In genomic region chr6:150915156-150915555, GRCh38 we compare ENCODE assay signal across 19 cellular contexts. TPM values are rescaled to one million over a fixed set of nuclear protein-coding genes. Genes with fewer than 3 reads are reported as not detected.
DNase-seq lines count a peak whose midpoint lies in the region; ATAC-seq, FAIRE-seq and TF ChIP-seq lines count a peak whose summit lies in the region.
"Had no signal": no experiment of that assay in that cellular context is flagged by ENCODE, and none has a peak within 500 bp of the region (broad histone marks: within the 10 kb centered on the region; RNA-seq: fewer than 3 reads in every experiment).

No MANE protein-coding gene starts in this region.

- no peak overlapping the region for H3K14ac ChIP-seq in mesenchymal stem cell (ENCODE audit: low read length in 2 of 2)

- no peak overlapping the region for H3K23ac ChIP-seq in mesenchymal stem cell (ENCODE audit: low read length in 2 of 2)

- POLR2A ChIA-PET in MCF 10A (lab: Yijun Ruan, JAX) (no interaction called here), endothelial cell of umbilical vein (lab: Charles Lee) (no interaction called here)

- H3K9ac ChIP-seq in endothelial cell of umbilical vein (replicated peaks; ENCODE audit: extremely low read depth, insufficient read depth, low read length), result no peak overlapping the region
- H3K9ac ChIP-seq in mesenchymal stem cell (ENCODE audit: low read length), result peak overlapping the region; percentile 75

- CTCF ChIA-PET in MCF 10A (lab: Yijun Ruan, JAX), result interaction anchor here (1.0 to 1.8 kb wide), 5 partner anchors 11 to 409 kb away, joined by 3 to 9 read pairs (median 3); no protein-coding TSS in a partner anchor
- CTCF ChIA-PET in endothelial cell of umbilical vein (lab: Charles Lee), result interaction anchor here (1.2 to 2.2 kb wide), 6 partner anchors 11 to 419 kb away, joined by 3 to 8 read pairs (median 6); no protein-coding TSS in a partner anchor

- H3K4ac ChIP-seq in mesenchymal stem cell (ENCODE audit: low read depth in 1 of 2, low read length in 2 of 2), result no peak overlapping the region

- dilution Hi-C loops in endothelial cell of umbilical vein (cut with MboI; ENCODE audit: extremely low pct_ligation_motif_present, low sequenced_read_pairs), result no loop called here

- no peaks in the 10 kb centered on the region for H3K27me3 ChIP-seq in breast epithelium
- no peaks in the 10 kb centered on the region for H3K27me3 ChIP-seq in endothelial cell of umbilical vein (ENCODE audit: control insufficient read depth in 2 of 2, insufficient read depth in 2 of 2, low read length in 2 of 2)
- no peaks in the 10 kb centered on the region for H3K27me3 ChIP-seq in mesenchymal stem cell (ENCODE audit: control insufficient read depth in 1 of 2, insufficient read depth in 1 of 2, low read length in 2 of 2)
- H3K27me3 ChIP-seq in tibial artery, result no peaks in the 10 kb centered on the region

- H3K4me2 ChIP-seq in endothelial cell of umbilical vein (ENCODE audit: insufficient read depth, low read length), result no peak overlapping the region
- no peak overlapping the region for H3K4me2 ChIP-seq in mesenchymal stem cell (ENCODE audit: low read length, poor library complexity, severe bottlenecking)

- H3K79me2 ChIP-seq in endothelial cell of umbilical vein (ENCODE audit: control insufficient read depth, insufficient read depth, low read length), result peaks cover 1% of the 10 kb centered on the region

- H2BK5ac ChIP-seq in mesenchymal stem cell (ENCODE audit: low read depth, low read length, poor library complexity, severe bottlenecking), result no peak overlapping the region

- TF ChIP-seq CTCF in MCF 10A (IDR thresholded peaks at IDR 0.05; ENCODE audit: unreplicated experiment), result no peak
- TF ChIP-seq CTCF in breast epithelium (IDR thresholded peaks at IDR 0.05), result no peak
- TF ChIP-seq CTCF in endothelial cell of umbilical vein (IDR thresholded peaks at IDR 0.05; ENCODE audit: extremely low read depth in 1 of 2, insufficient read depth in 1 of 2, low read depth in 1 of 2, low read length in 2 of 2), result no peak
- no peak for TF ChIP-seq CTCF in tibial artery (IDR thresholded peaks at IDR 0.05)

- intact Hi-C loops in MCF 10A (cut with micrococcal nuclease) (no loop called here), breast epithelium (cut with DNase I; ENCODE audit: low total_unique reads) (no loop called here), endothelial cell of umbilical vein (cut with micrococcal nuclease) (no loop called here), tibial artery (cut with DNase I; ENCODE audit: low total_unique reads) (no loop called here)

- H3K9me1 ChIP-seq in endothelial cell of umbilical vein (replicated peaks; ENCODE audit: control insufficient read depth, extremely low read depth, insufficient read depth, low read length), result no peaks in the 10 kb centered on the region

- TF ChIP-seq POLR2A in breast epithelium (IDR thresholded peaks at IDR 0.05), result no peak
- TF ChIP-seq POLR2A in endothelial cell of umbilical vein (IDR thresholded peaks at IDR 0.05; ENCODE audit: low read depth, low read length), result no peak

- H3K9me3 ChIP-seq in breast epithelium (no peaks in the 10 kb centered on the region), endothelial cell of umbilical vein (replicated peaks; ENCODE audit: control insufficient read depth, insufficient read depth, low read length) (no peaks in the 10 kb centered on the region), mesenchymal stem cell (ENCODE audit: control insufficient read depth, low read length) (no peaks in the 10 kb centered on the region), tibial artery (no peaks in the 10 kb centered on the region)

- H3K27ac Mint-ChIP-seq in MCF 10A (ENCODE audit: low read depth, unreplicated experiment), result peak overlapping the region; percentile 69
- H3K27ac Mint-ChIP-seq: B cell had no signal

- 100% methylated on average over 2 of the region's 3 CpGs for WGBS in mesenchymal stem cell

- H2BK120ac ChIP-seq in mesenchymal stem cell (ENCODE audit: low read depth, low read length), result no peak overlapping the region

- H3K4me3 Mint-ChIP-seq in MCF 10A (ENCODE audit: unreplicated experiment), result no peak overlapping the region
- H3K4me3 Mint-ChIP-seq: B cell, H9 had no signal

- no peak overlapping the region for H3K4me3 ChIP-seq in breast epithelium
- H3K4me3 ChIP-seq in endothelial cell of umbilical vein (replicated peaks in 1 of 3; ENCODE audit: insufficient read depth in 1 of 3, low read depth in 1 of 3, low read length in 3 of 3), result no peak overlapping the region
- H3K4me3 ChIP-seq in mesenchymal stem cell (ENCODE audit: insufficient read depth in 1 of 2, low read depth in 1 of 2, low read length in 2 of 2), result peak overlapping the region in 1 of 2 experiments; percentile 12
- no peak overlapping the region for H3K4me3 ChIP-seq in tibial artery

- peaks cover 13% of the 10 kb centered on the region for H3K79me1 ChIP-seq in mesenchymal stem cell (replicated peaks; ENCODE audit: low read length, poor library complexity, severe bottlenecking)

- no peak overlapping the region for H3K27ac ChIP-seq in breast epithelium
- H3K27ac ChIP-seq in endothelial cell of umbilical vein (ENCODE audit: insufficient read depth, low read depth, low read length), result no peak overlapping the region
- no peak overlapping the region for H3K27ac ChIP-seq in mesenchymal stem cell (ENCODE audit: low read length, poor library complexity, severe bottlenecking)
- H3K27ac ChIP-seq in tibial artery, result peak overlapping the region; percentile 54 to 59

- no peak overlapping the region for H4K91ac ChIP-seq in mesenchymal stem cell (ENCODE audit: low read length)

- H2BK15ac ChIP-seq in mesenchymal stem cell (ENCODE audit: low read depth, poor library complexity, severe bottlenecking), result no peak overlapping the region

- no peak for ATAC-seq in GM18861 (IDR thresholded peaks at IDR 0.05; ENCODE audit: unreplicated experiment)
- ATAC-seq: PC-3 had no signal

- no peak overlapping the region for H2AK5ac ChIP-seq in mesenchymal stem cell (ENCODE audit: low read length, severe bottlenecking)

- H2AFZ ChIP-seq in endothelial cell of umbilical vein (ENCODE audit: low read depth, low read length) (no peak overlapping the region), mesenchymal stem cell (ENCODE audit: low read depth, low read length) (no peak overlapping the region)

- H3K27me3 Mint-ChIP-seq in MCF 10A (ENCODE audit: insufficient read depth, unreplicated experiment), result no peaks in the 10 kb centered on the region
- H3K27me3 Mint-ChIP-seq: B cell had no signal

- no peak overlapping the region for H3K18ac ChIP-seq in mesenchymal stem cell (ENCODE audit: low read depth in 1 of 2, low read length in 2 of 2)

- peaks cover 75% of the 10 kb centered on the region for H3K36me3 Mint-ChIP-seq in MCF 10A (ENCODE audit: insufficient read depth, unreplicated experiment)

- H3K36me3 ChIP-seq in breast epithelium (no peaks in the 10 kb centered on the region), endothelial cell of umbilical vein (ENCODE audit: control insufficient read depth in 2 of 2, extremely low read depth in 1 of 2, insufficient read depth in 2 of 2, low read length in 2 of 2) (peaks cover 11 to 13% of the 10 kb centered on the region in 2 experiments), mesenchymal stem cell (ENCODE audit: control insufficient read depth in 1 of 2, insufficient read depth in 2 of 2, low read depth in 1 of 2, low read length in 2 of 2) (peaks cover 18 to 34% of the 10 kb centered on the region in 2 experiments), tibial artery (peaks cover 21 to 24% (median 23%) of the 10 kb centered on the region in 3 donors)

- peak; percentile 40 for FAIRE-seq in endothelial cell of umbilical vein (lab: Jason Lieb, UNC)
- FAIRE-seq: HTR-8/SVneo had no signal

- no peak for DNase-seq in MCF 10A (ENCODE audit: unreplicated experiment)
- no peak for DNase-seq in breast epithelium (ENCODE audit: low spot score in 2 of 2)
- DNase-seq in endothelial cell of umbilical vein (ENCODE audit: low read depth, low spot score), result no peak
- no peak for DNase-seq in mesenchymal stem cell
- DNase-seq in tibial artery, result no peak
- no peak for DNase-seq in germinal center (ENCODE audit: low spot score)
- no peak for DNase-seq in DMS79 (lab: John Stamatoyannopoulos, UW)
- DNase-seq: 8988T, DND-41, H9, NCI-H1105 treated with DMSO at 0.1 percent for 48 hours, NCI-H1694, NCI-H526, PC-3, RPMI8226, SHP77 treated with DMSO at 0.1 percent for 48 hours had no signal

- no peak overlapping the region for H2BK12ac ChIP-seq in mesenchymal stem cell (ENCODE audit: low read length in 2 of 2)

- H4K8ac ChIP-seq in mesenchymal stem cell (ENCODE audit: low read length), result no peak overlapping the region

- H3K4me1 ChIP-seq in breast epithelium, result no peaks in the 10 kb centered on the region
- H3K4me1 ChIP-seq in endothelial cell of umbilical vein (ENCODE audit: control insufficient read depth, extremely low read depth, insufficient read depth, low read length), result no peaks in the 10 kb centered on the region
- H3K4me1 ChIP-seq in mesenchymal stem cell (ENCODE audit: control insufficient read depth, insufficient read depth, low read depth, low read length), result no peaks in the 10 kb centered on the region
- peaks cover 0 to 13% (median 7%) of the 10 kb centered on the region in 4 donors for H3K4me1 ChIP-seq in tibial artery

- H3K4me1 Mint-ChIP-seq in MCF 10A (ENCODE audit: insufficient read depth, unreplicated experiment), result no peaks in the 10 kb centered on the region
- H3K4me1 Mint-ChIP-seq: B cell, H9 had no signal

- BruUV-seq in MCF 10A (replicated peaks; lab: Mats Ljungman, UMichigan) (no TSS peak), endothelial cell of umbilical vein (replicated peaks; lab: Mats Ljungman, UMichigan) (no TSS peak)

- H4K20me1 ChIP-seq in endothelial cell of umbilical vein (replicated peaks; ENCODE audit: control insufficient read depth, extremely low read depth, insufficient read depth, low read length), result no peaks in the 10 kb centered on the region

- no peaks in the 10 kb centered on the region for H3K9me3 Mint-ChIP-seq in MCF 10A (ENCODE audit: unreplicated experiment)
- H3K9me3 Mint-ChIP-seq: H9 had no signal

TF ChIP-seq in endothelial cell of umbilical vein, 7 proteins besides CTCF, POLR2A, EP300 and RAD21 (continues in another document):
- no peak for TF ChIP-seq FOS (IDR thresholded peaks at IDR 0.05; ENCODE audit: borderline replicate concordance, insufficient read depth, low read length)

RNA-seq across cellular contexts. Expression of gene MTHFD1L, which starts 49.7 kb away (rescaled TPM):
- 82.4 and 110 TPM in 2 replicates for total RNA-seq in MCF 10A (2022)
- 10 to 100 TPM in 2 of 3 donors, 1 to 10 TPM in 1; 3.5 to 15.1 (median 11.0) TPM for total RNA-seq in breast epithelium
- 120 and 121 TPM in 2 replicates for total RNA-seq in endothelial cell of umbilical vein
- polyA plus RNA-seq in endothelial cell of umbilical vein, result 31.8 and 40.2 TPM in 2 replicates
- polyA plus RNA-seq in endothelial cell of umbilical vein (2011; cell fraction: cytosol; rRNA removed), result 53.2 and 57.9 TPM in 2 replicates
- 76.6 and 82.8 TPM in 2 replicates for polyA plus RNA-seq in endothelial cell of umbilical vein (2011; cell fraction: nucleus; rRNA removed)
- 75.2 and 98.6 TPM in 2 replicates for polyA plus RNA-seq in endothelial cell of umbilical vein (2012)
- polyA minus RNA-seq in endothelial cell of umbilical vein, result 65.1 and 70.7 TPM in 2 replicates
- polyA minus RNA-seq in endothelial cell of umbilical vein (2011; cell fraction: cytosol; rRNA and poly(A)+ RNA removed), result 34.5 TPM
- polyA minus RNA-seq in endothelial cell of umbilical vein (2011; cell fraction: nucleus; rRNA and poly(A)+ RNA removed), result 81.5 and 117 TPM in 2 replicates
- polyA plus RNA-seq in mesenchymal stem cell (2013, experiment 1 of 2), result 30.8 TPM
- polyA plus RNA-seq in mesenchymal stem cell (2013, experiment 2 of 2), result 33.1 TPM

Comparison
In these comparisons a context has a peak if more than half of its experiments do, and no peak if none do; other contexts are left out.
1. H3K27ac ChIP-seq: peak in tibial artery (2 of 2); none in breast epithelium (0 of 2), endothelial cell of umbilical vein (single experiment) and mesenchymal stem cell (single experiment).